8 cellular contexts compared by ENCODE assay signal in genomic region chr6:136822051-136822378, GRCh38. TPM values are rescaled to one million over a fixed set of nuclear protein-coding genes. Genes with fewer than 3 reads are reported as not detected.
DNase-seq lines count a peak whose midpoint lies in the region; ATAC-seq, FAIRE-seq and TF ChIP-seq lines count a peak whose summit lies in the region.

No MANE protein-coding gene starts in this region.

- DNase-seq in activated CD8-positive, alpha-beta memory T cell treated with anti-CD3 and anti-CD28 coated beads for 48 hours (ENCODE audit: low read depth in 2 of 3, low spot score in 2 of 3), result peak in 2 of 3 experiments; percentile 2 to 14
- no peak for DNase-seq in activated CD8-positive, alpha-beta memory T cell treated with anti-CD3 and anti-CD28 coated beads for 24 hours
- peak; percentile 47 for DNase-seq in activated CD4-positive, alpha-beta memory T cell treated with anti-CD3 and anti-CD28 coated beads for 36 hours
- DNase-seq in prostate gland (ENCODE audit: low spot score) (peak; percentile 7), HK-2 (ENCODE audit: unreplicated experiment) (no peak), GM12891 (ENCODE audit: insufficient read length, low spot score) (no peak)

- POLR2A ChIA-PET in activated CD4-positive, alpha-beta memory T cell treated with anti-CD3 and anti-CD28 coated beads for 36 hours (lab: Charles Lee), result interaction anchor here (0.6 to 1.9 kb wide), 6 partner anchors 27 to 532 kb away, joined by 3 to 7 read pairs (median 4); partner anchors contain the start of genes BCLAF1 and MAP3K5

- ATAC-seq in HG03175 (IDR thresholded peaks at IDR 0.05; ENCODE audit: unreplicated experiment), result peak; percentile 2
- peak; percentile 13 for ATAC-seq in gastroesophageal sphincter

- no peak for TF ChIP-seq EP300 in gastroesophageal sphincter (IDR thresholded peaks at IDR 0.05)

- FAIRE-seq in GM12891 (lab: Jason Lieb, UNC), result no peak

- CTCF ChIA-PET in activated CD4-positive, alpha-beta memory T cell treated with anti-CD3 and anti-CD28 coated beads for 36 hours (lab: Charles Lee), result interaction anchor here (1.4 to 3.2 kb wide), 4 partner anchors 22 to 176 kb away, joined by 5 to 34 read pairs (median 14); partner anchors contain the start of gene MAP3K5

- intact Hi-C loops in activated CD4-positive, alpha-beta memory T cell treated with anti-CD3 and anti-CD28 coated beads for 36 hours (cut with micrococcal nuclease), result loop anchor here (1.0 to 2.0 kb wide), 3 partner anchors 30 to 229 kb away; partner anchors contain the start of gene MAP3K5
- intact Hi-C loops in prostate gland (cut with DNase I), result loop anchor here (10.0 kb wide), 1 partner anchor 193 kb away; no protein-coding TSS in a partner anchor

- peaks cover 17% of the 10 kb centered on the region for H3K4me1 Mint-ChIP-seq in activated CD4-positive, alpha-beta memory T cell treated with anti-CD3 and anti-CD28 coated beads for 36 hours (ENCODE audit: low read depth)

- H3K9me3 ChIP-seq in gastroesophageal sphincter (no peaks in the 10 kb centered on the region), prostate gland (no peaks in the 10 kb centered on the region)

- WGBS in gastroesophageal sphincter (ENCODE audit: low coverage in 1 of 2), 2 donors, result 0 to 1% methylated on average over 10 of the region's 11 CpGs
- WGBS in prostate gland, result under 1% methylated on average over 11 of the region's 11 CpGs

- H3K4me3 Mint-ChIP-seq in activated CD4-positive, alpha-beta memory T cell treated with anti-CD3 and anti-CD28 coated beads for 36 hours, result peak overlapping the region; percentile 93

- H3K27me3 ChIP-seq in gastroesophageal sphincter (no peaks in the 10 kb centered on the region), prostate gland (replicated peaks; ENCODE audit: insufficient read depth) (no peaks in the 10 kb centered on the region)

- no peak for TF ChIP-seq POLR2A in gastroesophageal sphincter (IDR thresholded peaks at IDR 0.05)
- TF ChIP-seq POLR2A in prostate gland (IDR thresholded peaks at IDR 0.05), result no peak
- no peak for TF ChIP-seq POLR2A in GM12891 (IDR thresholded peaks at IDR 0.05; ENCODE audit: low read depth, low read length)

- H3K9me3 Mint-ChIP-seq in activated CD4-positive, alpha-beta memory T cell treated with anti-CD3 and anti-CD28 coated beads for 36 hours, result no peaks in the 10 kb centered on the region

- H3K27ac Mint-ChIP-seq in activated CD4-positive, alpha-beta memory T cell treated with anti-CD3 and anti-CD28 coated beads for 36 hours, result peak overlapping the region; percentile 95

- peaks cover 1% of the 10 kb centered on the region for H3K27me3 Mint-ChIP-seq in activated CD4-positive, alpha-beta memory T cell treated with anti-CD3 and anti-CD28 coated beads for 36 hours

- H3K36me3 Mint-ChIP-seq in activated CD4-positive, alpha-beta memory T cell treated with anti-CD3 and anti-CD28 coated beads for 36 hours, result peaks cover 23% of the 10 kb centered on the region

- peak overlapping the region; percentile 73 to 81 for H3K4me3 ChIP-seq in gastroesophageal sphincter
- peak overlapping the region; percentile 74 to 88 for H3K4me3 ChIP-seq in prostate gland

- H3K4me1 ChIP-seq in gastroesophageal sphincter (peaks cover 0 to 14% (median 6%) of the 10 kb centered on the region in 3 donors), prostate gland (replicated peaks) (no peaks in the 10 kb centered on the region)

- H3K36me3 ChIP-seq in gastroesophageal sphincter, result peaks cover 0 to 18% of the 10 kb centered on the region in 2 donors
- no peaks in the 10 kb centered on the region for H3K36me3 ChIP-seq in prostate gland

- H3K27ac ChIP-seq in gastroesophageal sphincter (peak overlapping the region; percentile 73 to 95 (median 92)), prostate gland (peak overlapping the region; percentile 88 to 91)

- no peak for TF ChIP-seq CTCF in gastroesophageal sphincter (IDR thresholded peaks at IDR 0.05)
- no peak for TF ChIP-seq CTCF in prostate gland (IDR thresholded peaks at IDR 0.05)

TF ChIP-seq in GM12891, 5 proteins besides CTCF, POLR2A, EP300 and RAD21:
- no peak for TF ChIP-seq PAX5 (IDR thresholded peaks at IDR 0.05; ENCODE audit: insufficient read depth, low read length, severe bottlenecking)
- no peak for TF ChIP-seq POLR2AphosphoS5 (IDR thresholded peaks at IDR 0.05; ENCODE audit: low read depth, low read length)
- TF ChIP-seq POU2F2 (IDR thresholded peaks at IDR 0.05; ENCODE audit: low read depth, low read length), result no peak
- no peak for TF ChIP-seq SPI1 (IDR thresholded peaks at IDR 0.05; ENCODE audit: low read depth, low read length)
- no peak for TF ChIP-seq TAF1 (IDR thresholded peaks at IDR 0.05; ENCODE audit: low read depth, low read length)

RNA-seq across cellular contexts. Expression of gene PEX7, which starts 0.4 kb away (rescaled TPM):
- 1 to 10 TPM; 5.4 to 6.4 TPM for total RNA-seq in activated CD4-positive, alpha-beta memory T cell treated with anti-CD3 and anti-CD28 coated beads for 36 hours
- total RNA-seq in gastroesophageal sphincter (10 to 100 TPM in 1 of 4 donors, 1 to 10 TPM in 3; 5.9 to 17.1 (median 6.9) TPM), prostate gland (10 to 100 TPM; 15.4 to 27.6 TPM)
- 6.8 TPM for polyA plus RNA-seq in GM12891 (2012; ENCODE audit: low read depth, missing spikeins)

RNA-seq across cellular contexts. Expression of gene MAP3K5, which starts 29.7 kb away (rescaled TPM):
- total RNA-seq in activated CD4-positive, alpha-beta memory T cell treated with anti-CD3 and anti-CD28 coated beads for 36 hours, result 10 to 100 TPM; 13.2 to 13.8 TPM
- total RNA-seq in gastroesophageal sphincter, result 10 to 100 TPM; 20.8 to 31.7 (median 23.4) TPM
- total RNA-seq in prostate gland, result 10 to 100 TPM; 65.7 to 98.4 TPM
- polyA plus RNA-seq in GM12891 (2012; ENCODE audit: low read depth, missing spikeins), result 15.0 TPM

Comparison
In these comparisons a context has a peak if more than half of its experiments do, and no peak if none do; other contexts are left out.
1. DNase-seq: peak in activated CD8-positive, alpha-beta memory T cell treated with anti-CD3 and anti-CD28 coated beads for 48 hours (2 of 3), activated CD4-positive, alpha-beta memory T cell treated with anti-CD3 and anti-CD28 coated beads for 36 hours (single experiment) and prostate gland (single experiment); none in activated CD8-positive, alpha-beta memory T cell treated with anti-CD3 and anti-CD28 coated beads for 24 hours (single experiment), HK-2 (single experiment) and GM12891 (single experiment).